ENCODE assay signal across 11 cellular contexts in the genomic region with DNA sequence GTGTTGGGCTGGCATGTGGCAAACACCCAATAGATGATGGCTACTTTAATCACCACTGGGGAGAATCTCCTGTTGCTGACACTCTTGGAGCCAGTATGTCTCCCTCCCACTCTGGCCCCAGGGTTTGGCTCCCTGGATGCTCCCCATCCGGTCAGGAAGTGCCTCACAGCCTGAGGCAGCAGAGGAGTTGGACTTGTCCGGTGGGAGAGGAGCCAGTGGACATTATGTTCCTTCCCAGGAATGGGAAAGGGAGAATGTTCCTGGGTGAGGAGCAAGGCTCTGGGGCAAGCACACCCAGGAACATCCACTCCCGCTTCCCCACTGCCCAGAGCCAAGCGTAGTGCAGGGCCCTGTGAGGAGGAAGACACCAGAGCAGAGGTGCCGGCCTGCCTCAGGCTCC.
DNase-seq lines count a peak whose midpoint lies in the region; ATAC-seq, FAIRE-seq and TF ChIP-seq lines count a peak whose summit lies in the region.
"Had no signal": no experiment of that assay in that cellular context is flagged by ENCODE, and none has a peak within 500 bp of the region (broad histone marks: within the 10 kb centered on the region; RNA-seq: fewer than 3 reads in every experiment).

No MANE protein-coding gene starts in this region.

- H3K27ac Mint-ChIP-seq in HFFc6 = peak overlapping the region; percentile 91

- ATAC-seq in thoracic aorta (ENCODE audit: insufficient number of reproducible peaks, low FRiP score, low read depth) = peak; percentile 89

- peaks cover 13% of the 10 kb centered on the region for H3K9me3 Mint-ChIP-seq in HFFc6

- H3K4me3 Mint-ChIP-seq in HFFc6 = peak overlapping the region; percentile 49

- intact Hi-C loops in kidney (cut with DNase I) = no loop called here

- H3K27me3 ChIP-seq in thoracic aorta (replicated peaks; ENCODE audit: insufficient read depth) = no peaks in the 10 kb centered on the region

- peaks cover 0 to 4% of the 10 kb centered on the region in 2 donors for H3K9me3 ChIP-seq in kidney (ENCODE audit: control insufficient read depth in 1 of 2, low read length in 2 of 2)
- H3K9me3 ChIP-seq in thoracic aorta = no peaks in the 10 kb centered on the region

- peak; percentile 14; the same call in 1 of the 2 replicates for TF ChIP-seq CTCF in HFFc6 (IDR thresholded peaks at IDR 0.05)
- TF ChIP-seq CTCF in kidney (IDR thresholded peaks at IDR 0.05; ENCODE audit: borderline replicate concordance, extremely low read depth, insufficient read depth) = no peak
- TF ChIP-seq CTCF in thoracic aorta (IDR thresholded peaks at IDR 0.05) = peak; percentile 29

- H3K27ac ChIP-seq in kidney (ENCODE audit: low read depth in 2 of 2, low read length in 2 of 2) = peak overlapping the region in 1 of 2 donors; percentile 57
- peak overlapping the region; percentile 76 to 83 for H3K27ac ChIP-seq in thoracic aorta

- H3K4me1 ChIP-seq in kidney (ENCODE audit: control insufficient read depth in 1 of 2, insufficient read depth in 1 of 2, low read depth in 1 of 2, low read length in 2 of 2) (peaks cover 0 to 6% of the 10 kb centered on the region in 2 donors), thoracic aorta (ENCODE audit: control insufficient read depth in 1 of 2, low read depth in 2 of 2) (peaks cover 26 to 62% of the 10 kb centered on the region in 2 donors)

- H3K27me3 Mint-ChIP-seq in HFFc6 (ENCODE audit: insufficient read depth) = no peaks in the 10 kb centered on the region; the same call in none of the 2 replicates

- H3K4me3 ChIP-seq in kidney (ENCODE audit: low read length in 2 of 2) (no peak overlapping the region), thoracic aorta (no peak overlapping the region)

- FAIRE-seq in kidney (lab: Jason Lieb, UNC) = no peak
- FAIRE-seq: colon had no signal

- DNase-seq in HFFc6 (peak; percentile 93), dedifferentiated amniotic fluid mesenchymal stem cell (ENCODE audit: extremely low spot score) (peak; percentile 20), kidney (peak; percentile 90), thoracic aorta (ENCODE audit: low spot score) (peak; percentile 70), NOMO-1 (lab: John Stamatoyannopoulos, UW; ENCODE audit: unreplicated experiment in 2 of 2) (no peak), inferior parietal cortex (ENCODE audit: extremely low spot score) (no peak), NCI-H524 (lab: John Stamatoyannopoulos, UW) (no peak), NCI-H2171 (lab: John Stamatoyannopoulos, UW) (no peak)
- DNase-seq: activated T-cell treated with anti-CD3 and anti-CD28 coated beads, Interleukin-2, amount 50 U/mL, for 48 hours; DMS 273 treated with DMSO at 0.1 percent for 48 hours had no signal

- H3K9ac ChIP-seq in kidney (ENCODE audit: low read length in 2 of 2) = no peak overlapping the region

- H3K36me3 Mint-ChIP-seq in HFFc6 (ENCODE audit: low read depth) = peaks cover 16% of the 10 kb centered on the region

- H3K36me3 ChIP-seq in kidney (ENCODE audit: control insufficient read depth in 1 of 2, insufficient read depth in 2 of 2, low read length in 2 of 2) = no peaks in the 10 kb centered on the region
- no peaks in the 10 kb centered on the region for H3K36me3 ChIP-seq in thoracic aorta

- peaks cover 70% of the 10 kb centered on the region for H3K4me1 Mint-ChIP-seq in HFFc6 (ENCODE audit: low read depth)

Comparison
In these comparisons a context has a peak if more than half of its experiments do, and no peak if none do; other contexts are left out.
1. DNase-seq: peak in HFFc6 (single experiment), dedifferentiated amniotic fluid mesenchymal stem cell (single experiment), kidney (single experiment) and thoracic aorta (single experiment); none in NOMO-1 (0 of 2), inferior parietal cortex (single experiment), NCI-H524 (0 of 2) and NCI-H2171 (single experiment).